Comparison of ENCODE assay signal across 8 cellular contexts in the genomic region with DNA sequence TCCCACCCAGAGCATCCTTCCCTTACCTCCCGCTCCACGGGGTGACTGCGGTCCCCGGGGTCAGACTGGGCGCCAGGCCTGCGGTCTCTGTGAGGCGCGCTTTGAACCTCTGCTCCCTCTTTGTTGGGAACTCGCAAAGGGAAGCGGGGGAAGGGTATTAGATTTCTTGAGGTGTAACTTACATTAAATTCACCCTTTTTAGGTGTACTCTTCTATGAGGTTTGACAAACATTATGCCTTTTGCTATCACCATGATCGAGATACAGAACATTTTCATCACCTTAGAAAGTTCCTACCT. TPM values are rescaled to one million over a fixed set of nuclear protein-coding genes. Genes with fewer than 3 reads are reported as not detected.
DNase-seq lines count a peak whose midpoint lies in the region; ATAC-seq and TF ChIP-seq lines count a peak whose summit lies in the region.

No MANE protein-coding gene starts in this region.

- H3K9me2 ChIP-seq in GM23248 (ENCODE audit: insufficient read depth), result no peaks in the 10 kb centered on the region

- H3K4me1 ChIP-seq in GM23248 (ENCODE audit: insufficient read depth) (peaks cover 24% of the 10 kb centered on the region), SJSA1 (replicated peaks) (peaks cover 18% of the 10 kb centered on the region), gastrocnemius medialis (peaks cover 13 to 16% of the 10 kb centered on the region in 2 donors)

- peak overlapping the region; percentile 93 for H3K4me2 ChIP-seq in GM23248 (ENCODE audit: unreplicated experiment)

- WGBS in GM23248 (ENCODE audit: low coverage in 1 of 2, low lambda C conversion rate in 2 of 2, missing lambda C conversion rate in 2 of 2), 2 experiments, result 0% methylated on average over 11 of the region's 11 CpGs

- H3K79me2 ChIP-seq in GM23248 (ENCODE audit: insufficient read depth), result peaks cover 53% of the 10 kb centered on the region

- TF ChIP-seq CTCF in fibroblast of pulmonary artery (IDR thresholded peaks at IDR 0.05; ENCODE audit: low read length, missing control alignments) (no peak), gastrocnemius medialis (IDR thresholded peaks at IDR 0.05 in 4 of 5, conservative IDR thresholded peaks at IDR 0.05 in 1 of 5) (no peak)

- in situ Hi-C loops in GM23248 (cut with MboI), result no loop called here
- in situ Hi-C loops in gastrocnemius medialis (cut with MboI; ENCODE audit: low sequenced_read_pairs in 4 of 4), result loop anchor here in 2 of 4 donors (25.0 kb wide), 2 partner anchors 307 to 332 kb away; a partner anchor contains a TSS

- ATAC-seq in gastrocnemius medialis, result no peak
- no peak for ATAC-seq in HG02852 (IDR thresholded peaks at IDR 0.05; ENCODE audit: unreplicated experiment)
- ATAC-seq in GM18909 (IDR thresholded peaks at IDR 0.05; ENCODE audit: poor library complexity, unreplicated experiment), result no peak
- no peak for ATAC-seq in HG02973 (IDR thresholded peaks at IDR 0.05; ENCODE audit: unreplicated experiment)

- no peaks in the 10 kb centered on the region for H3K27me3 ChIP-seq in GM23248 (replicated peaks; ENCODE audit: insufficient read depth)
- no peaks in the 10 kb centered on the region for H3K27me3 ChIP-seq in SJSA1 (replicated peaks)
- H3K27me3 ChIP-seq in gastrocnemius medialis, result no peaks in the 10 kb centered on the region

- DNase-seq in GM23248 (no peak), SJSA1 (ENCODE audit: low read depth in 1 of 2, low spot score in 2 of 2) (peak in 1 of 2 experiments; percentile 49), fibroblast of pulmonary artery (ENCODE audit: low read depth) (no peak), gastrocnemius medialis (no peak), RPMI8226 (no peak)

- peak overlapping the region; percentile 83 for H3K27ac ChIP-seq in GM23248
- H3K27ac ChIP-seq in SJSA1, result peak overlapping the region; percentile 64
- peak overlapping the region; percentile 82 to 90 (median 88) for H3K27ac ChIP-seq in gastrocnemius medialis

- H3K9me3 ChIP-seq in GM23248 (ENCODE audit: low read depth), result no peaks in the 10 kb centered on the region
- H3K9me3 ChIP-seq in SJSA1 (replicated peaks), result no peaks in the 10 kb centered on the region
- H3K9me3 ChIP-seq in gastrocnemius medialis, result no peaks in the 10 kb centered on the region

- TF ChIP-seq POLR2A in gastrocnemius medialis (IDR thresholded peaks at IDR 0.05), result no peak

- H4K20me1 ChIP-seq in GM23248 (ENCODE audit: insufficient read depth), result no peaks in the 10 kb centered on the region

- H3K36me3 ChIP-seq in GM23248 (ENCODE audit: low read depth) (0 out of 2 replicates have a peak, but pooled peaks cover 8% of the 10 kb centered on the region), SJSA1 (peaks cover 26% of the 10 kb centered on the region), gastrocnemius medialis (no peaks in the 10 kb centered on the region)

- H3K4me3 ChIP-seq in GM23248, result peak overlapping the region; percentile 90
- H3K4me3 ChIP-seq in SJSA1, result peak overlapping the region; percentile 66
- H3K4me3 ChIP-seq in fibroblast of pulmonary artery (replicated peaks; ENCODE audit: low read depth, low read length), result peak overlapping the region; percentile 90
- peak overlapping the region; percentile 83 to 90 (median 87) for H3K4me3 ChIP-seq in gastrocnemius medialis

- peaks cover 24% of the 10 kb centered on the region; the same call in 1 of the 2 replicates for H3F3A ChIP-seq in GM23248 (ENCODE audit: insufficient read depth)

- H2AFZ ChIP-seq in GM23248, result peak overlapping the region; percentile 94

- peak overlapping the region; percentile 88 for H3K9ac ChIP-seq in GM23248

- intact Hi-C loops in gastrocnemius medialis (cut with DNase I; ENCODE audit: low total_unique reads), result loop anchor here (10.0 kb wide), 1 partner anchor 191 kb away; no protein-coding TSS in a partner anchor

RNA-seq across cellular contexts. Expression of a gene that starts 0.6 kb away (rescaled TPM):
- 32.6 and 33.1 TPM in 2 replicates for total RNA-seq in GM23248 (2014; rRNA removed; shearing (Covaris generic))
- 40.3 and 40.6 TPM in 2 replicates for polyA plus RNA-seq in GM23248 (2016; fragmentation: Nextera tagmentation; extraction: Ambion mirVana)
- total RNA-seq in SJSA1 (2014; rRNA removed; shearing (Covaris generic)), result 57.8 and 73.5 TPM in 2 replicates
- 10 to 100 TPM in 2 of 4 donors, 1 to 10 TPM in 2; 6.3 to 17.2 (median 11.8) TPM for total RNA-seq in gastrocnemius medialis
